In the genomic region with DNA sequence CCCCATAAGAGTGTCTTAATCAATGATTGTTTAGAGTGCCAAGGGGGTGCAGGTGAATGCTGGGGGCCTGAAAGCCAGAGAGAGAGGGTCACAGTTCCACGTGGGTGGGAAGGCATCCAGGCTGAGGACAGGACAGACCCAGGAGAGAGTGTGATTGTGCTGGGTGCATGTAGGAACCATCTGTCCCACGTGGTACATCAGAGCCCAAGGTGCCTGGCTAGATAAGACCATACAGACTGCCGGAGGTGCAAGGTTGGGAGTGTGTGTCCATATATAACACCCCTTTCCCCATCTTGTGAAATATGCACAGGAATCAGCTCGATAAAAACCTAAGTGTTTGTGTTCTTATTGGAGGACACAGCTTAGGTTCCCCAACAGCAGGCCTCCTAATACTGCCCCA, we compare ENCODE assay signal across 23 cellular contexts.
"Had no signal": no experiment of that assay in that cellular context is flagged by ENCODE, and none has a peak within 500 bp of the region (broad histone marks: within the 10 kb centered on the region; RNA-seq: fewer than 3 reads in every experiment).

No MANE protein-coding gene starts in this region.

- H3K4me3 ChIP-seq: dorsolateral prefrontal cortex, gastrocnemius medialis, left lung, prostate gland, right atrium auricular region, sigmoid colon, testis, tibial artery had no signal

- H3K27ac ChIP-seq: dorsolateral prefrontal cortex, gastrocnemius medialis, left lung, prostate gland, right atrium auricular region, sigmoid colon, testis, tibial artery had no signal

- H3K36me3 ChIP-seq: left lung, prostate gland, right atrium auricular region, sigmoid colon had no signal

- H3K27me3 ChIP-seq: dorsolateral prefrontal cortex, gastrocnemius medialis, left lung, right atrium auricular region, sigmoid colon, testis, tibial artery had no signal

- ATAC-seq: esophagus mucosa; gastrocnemius medialis; left cardiac atrium; left lung; naive thymus-derived CD4-positive, alpha-beta T cell; stimulated activated memory B cell treated with anti-CD40 and anti-IgM and Interleukin-4, amounts not matched to agents 10 μg/mL and 1 μg/mL and 100 μg/mL, for 72 hours; stimulated activated naive CD8-positive, alpha-beta T cell treated with anti-CD3 and anti-CD28 coated beads, Interleukin-15, Interleukin-2, amounts not matched to agents 100 U/mL and 50 U/mL, for 24 hours had no signal

- DNase-seq: dorsolateral prefrontal cortex; effector CD4-positive, alpha-beta T cell; foreskin fibroblast; gastrocnemius medialis; head of caudate nucleus; left cardiac atrium; left lung; mammary epithelial cell; mesendoderm; midbrain; naive thymus-derived CD4-positive, alpha-beta T cell; occipital lobe; sigmoid colon; stimulated activated CD4-positive, alpha-beta T cell treated with anti-CD3 and anti-CD28 coated beads, Interleukin-2, amount 100 ng/mL, for 24 hours; stimulated activated CD4-positive, alpha-beta T cell treated with anti-CD3 and anti-CD28 coated beads, Interleukin-4, amount 100 ng/mL, for 24 hours; stimulated activated naive CD8-positive, alpha-beta T cell treated with anti-CD3 and anti-CD28 coated beads, Interleukin-15, Interleukin-2, amounts not matched to agents 100 U/mL and 50 U/mL, for 24 hours; substantia nigra; testis; tibial artery had no signal

- H3K9me3 ChIP-seq: gastrocnemius medialis, left lung, prostate gland, right atrium auricular region, sigmoid colon, testis, tibial artery had no signal

- H3K4me1 ChIP-seq: gastrocnemius medialis, left lung, prostate gland, right atrium auricular region, testis, tibial artery had no signal
